Comparison of ENCODE assay signal across 16 cellular contexts in genomic region chr9:137955224-137955570, GRCh38.
DNase-seq lines count a peak whose midpoint lies in the region; ATAC-seq and TF ChIP-seq lines count a peak whose summit lies in the region.
"Had no signal": no experiment of that assay in that cellular context is flagged by ENCODE, and none has a peak within 500 bp of the region (broad histone marks: within the 10 kb centered on the region; RNA-seq: fewer than 3 reads in every experiment).

No MANE protein-coding gene starts in this region.

- H3K4me3 Mint-ChIP-seq in activated CD8-positive, alpha-beta memory T cell treated with anti-CD3 and anti-CD28 coated beads, Interleukin-2, amount 10 ng/mL, durations not matched to agents 7 days and 5 days, result no peak overlapping the region
- no peak overlapping the region for H3K4me3 Mint-ChIP-seq in stimulated activated effector memory CD8-positive, alpha-beta T cell treated with anti-CD3 and anti-CD28 coated beads, Interleukin-12 subunit alpha, Interleukin-12 subunit beta, amount 100 ng/mL, for 72 hours
- H3K4me3 Mint-ChIP-seq: B cell; CD8-positive, alpha-beta T cell had no signal

- DNase-seq in activated CD8-positive, alpha-beta memory T cell treated with anti-CD3 and anti-CD28 coated beads for 24 hours, result peak; percentile 24
- no peak for DNase-seq in activated CD8-positive, alpha-beta memory T cell treated with anti-CD3 and anti-CD28 coated beads, Interleukin-2, amount 10 ng/mL, durations not matched to agents 7 days and 5 days
- peak; percentile 38 for DNase-seq in osteoblast (ENCODE audit: insufficient read length, low spot score, missing footprints)
- no peak for DNase-seq in stimulated activated effector memory CD8-positive, alpha-beta T cell treated with anti-CD3 and anti-CD28 coated beads, Interleukin-12 subunit alpha, Interleukin-12 subunit beta, amount 100 ng/mL, for 72 hours (ENCODE audit: low spot score in 2 of 2)
- no peak for DNase-seq in Ammon's horn (ENCODE audit: low spot score)
- DNase-seq in middle frontal gyrus (ENCODE audit: extremely low spot score, low spot score), result no peak
- DNase-seq: Calu3; CD8-positive, alpha-beta T cell; DMS 273 treated with DMSO at 0.1 percent for 48 hours; HCEC 1CT had no signal

- H3K4me3 ChIP-seq in osteoblast (ENCODE audit: insufficient read depth, low read length), result no peak overlapping the region
- H3K4me3 ChIP-seq: A549; BLaER1 treated with 17β-estradiol and CSF1 and Interleukin-3, amounts not matched to agents 10 nM and 100 nM had no signal

- H3K27ac Mint-ChIP-seq in activated CD8-positive, alpha-beta memory T cell treated with anti-CD3 and anti-CD28 coated beads, Interleukin-2, amount 10 ng/mL, durations not matched to agents 7 days and 5 days, result no peak overlapping the region
- no peak overlapping the region for H3K27ac Mint-ChIP-seq in stimulated activated effector memory CD8-positive, alpha-beta T cell treated with anti-CD3 and anti-CD28 coated beads, Interleukin-12 subunit alpha, Interleukin-12 subunit beta, amount 100 ng/mL, for 72 hours
- H3K27ac Mint-ChIP-seq: B cell; CD8-positive, alpha-beta T cell had no signal

- TF ChIP-seq CTCF in osteoblast (IDR thresholded peaks at IDR 0.05; ENCODE audit: extremely low read depth, low read depth, low read length), result no peak

- ATAC-seq in activated CD8-positive, alpha-beta memory T cell treated with anti-CD3 and anti-CD28 coated beads, Interleukin-2, amount 10 ng/mL, durations not matched to agents 7 days and 5 days, result no peak
- no peak for ATAC-seq in stimulated activated effector memory CD8-positive, alpha-beta T cell treated with anti-CD3 and anti-CD28 coated beads, Interleukin-12 subunit alpha, Interleukin-12 subunit beta, amount 100 ng/mL, for 72 hours
- ATAC-seq in GM19035 (IDR thresholded peaks at IDR 0.05; ENCODE audit: unreplicated experiment), result no peak
- ATAC-seq: CD8-positive, alpha-beta T cell had no signal

- no peaks in the 10 kb centered on the region for H3K79me2 ChIP-seq in osteoblast (ENCODE audit: insufficient read depth, low read length)

- H3K9me3 Mint-ChIP-seq in activated CD8-positive, alpha-beta memory T cell treated with anti-CD3 and anti-CD28 coated beads, Interleukin-2, amount 10 ng/mL, durations not matched to agents 7 days and 5 days (ENCODE audit: low read depth), result no peaks in the 10 kb centered on the region
- no peaks in the 10 kb centered on the region for H3K9me3 Mint-ChIP-seq in stimulated activated effector memory CD8-positive, alpha-beta T cell treated with anti-CD3 and anti-CD28 coated beads, Interleukin-12 subunit alpha, Interleukin-12 subunit beta, amount 100 ng/mL, for 72 hours
- H3K9me3 Mint-ChIP-seq: CD8-positive, alpha-beta T cell had no signal

- no peaks in the 10 kb centered on the region for H3K27me3 Mint-ChIP-seq in activated CD8-positive, alpha-beta memory T cell treated with anti-CD3 and anti-CD28 coated beads, Interleukin-2, amount 10 ng/mL, durations not matched to agents 7 days and 5 days

- H3K27me3 ChIP-seq in osteoblast (ENCODE audit: insufficient read depth, low read length), result no peaks in the 10 kb centered on the region
- H3K27me3 ChIP-seq: BLaER1 treated with 17β-estradiol and CSF1 and Interleukin-3, amounts not matched to agents 10 nM and 100 nM had no signal

- H3K9me3 ChIP-seq in osteoblast (ENCODE audit: low read depth, low read length), result no peaks in the 10 kb centered on the region
- H3K9me3 ChIP-seq: A549; BLaER1 treated with 17β-estradiol and CSF1 and Interleukin-3, amounts not matched to agents 10 nM and 100 nM had no signal

- H3K4me1 Mint-ChIP-seq in activated CD8-positive, alpha-beta memory T cell treated with anti-CD3 and anti-CD28 coated beads, Interleukin-2, amount 10 ng/mL, durations not matched to agents 7 days and 5 days, result no peaks in the 10 kb centered on the region
- H3K4me1 Mint-ChIP-seq in stimulated activated effector memory CD8-positive, alpha-beta T cell treated with anti-CD3 and anti-CD28 coated beads, Interleukin-12 subunit alpha, Interleukin-12 subunit beta, amount 100 ng/mL, for 72 hours, result no peaks in the 10 kb centered on the region
- H3K4me1 Mint-ChIP-seq: B cell had no signal

- CTCF ChIA-PET in activated CD8-positive, alpha-beta memory T cell treated with anti-CD3 and anti-CD28 coated beads, Interleukin-2, amount 10 ng/mL, durations not matched to agents 7 days and 5 days (lab: Charles Lee), result no interaction called here

- H3K36me3 Mint-ChIP-seq in activated CD8-positive, alpha-beta memory T cell treated with anti-CD3 and anti-CD28 coated beads, Interleukin-2, amount 10 ng/mL, durations not matched to agents 7 days and 5 days, result no peaks in the 10 kb centered on the region
- H3K36me3 Mint-ChIP-seq in stimulated activated effector memory CD8-positive, alpha-beta T cell treated with anti-CD3 and anti-CD28 coated beads, Interleukin-12 subunit alpha, Interleukin-12 subunit beta, amount 100 ng/mL, for 72 hours, result no peaks in the 10 kb centered on the region
- H3K36me3 Mint-ChIP-seq: CD8-positive, alpha-beta T cell had no signal

- no peaks in the 10 kb centered on the region for H4K20me1 ChIP-seq in osteoblast (ENCODE audit: insufficient read depth, low read length)

- no peaks in the 10 kb centered on the region for H3K36me3 ChIP-seq in osteoblast (ENCODE audit: insufficient read depth, low read length)
- H3K36me3 ChIP-seq: BLaER1 treated with 17β-estradiol and CSF1 and Interleukin-3, amounts not matched to agents 10 nM and 100 nM had no signal

- H2AFZ ChIP-seq in osteoblast (ENCODE audit: low read length), result no peak overlapping the region

- H3K4me1 ChIP-seq in osteoblast (ENCODE audit: insufficient read depth, low read length), result no peaks in the 10 kb centered on the region
- H3K4me1 ChIP-seq: A549; BLaER1 treated with 17β-estradiol and CSF1 and Interleukin-3, amounts not matched to agents 10 nM and 100 nM had no signal

- no peak overlapping the region for H3K4me2 ChIP-seq in osteoblast (ENCODE audit: insufficient read depth, low read length)
- H3K4me2 ChIP-seq: A549; BLaER1 treated with 17β-estradiol and CSF1 and Interleukin-3, amounts not matched to agents 10 nM and 100 nM had no signal

- H3K27ac ChIP-seq in angular gyrus (ENCODE audit: low read depth, low read length) (peak overlapping the region; percentile 62), osteoblast (ENCODE audit: low read depth, low read length) (no peak overlapping the region)
- H3K27ac ChIP-seq: 22Rv1; A549; BLaER1 treated with 17β-estradiol and CSF1 and Interleukin-3, amounts not matched to agents 10 nM and 100 nM had no signal

Comparison
In these comparisons a context has a peak if more than half of its experiments do, and no peak if none do; other contexts are left out.
1. DNase-seq: peak in activated CD8-positive, alpha-beta memory T cell treated with anti-CD3 and anti-CD28 coated beads for 24 hours (single experiment) and osteoblast (single experiment); none in activated CD8-positive, alpha-beta memory T cell treated with anti-CD3 and anti-CD28 coated beads, Interleukin-2, amount 10 ng/mL, durations not matched to agents 7 days and 5 days (single experiment), stimulated activated effector memory CD8-positive, alpha-beta T cell treated with anti-CD3 and anti-CD28 coated beads, Interleukin-12 subunit alpha, Interleukin-12 subunit beta, amount 100 ng/mL, for 72 hours (0 of 2), Ammon's horn (single experiment) and middle frontal gyrus (single experiment).